1 cellular context compared by ENCODE assay signal in the genomic region with DNA sequence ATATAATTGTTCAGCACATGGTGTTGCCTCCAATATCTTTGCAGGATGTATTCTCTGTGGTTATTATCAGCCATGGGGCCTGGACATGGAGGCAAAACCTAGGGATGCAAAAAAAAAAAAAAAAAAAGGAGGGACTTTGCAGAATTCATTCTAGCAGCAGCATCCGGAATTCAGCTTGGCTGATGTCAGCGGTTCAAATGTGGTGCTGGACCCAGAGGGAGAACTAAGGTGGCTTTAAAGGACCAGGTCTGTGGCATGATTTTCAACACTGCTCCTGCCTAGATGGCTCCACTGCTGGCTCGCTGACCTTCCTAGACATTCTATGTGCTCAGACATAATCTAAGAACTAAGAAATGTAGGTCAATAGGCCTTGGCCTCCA.
TF ChIP-seq lines count a peak whose summit lies in the region.

No MANE protein-coding gene starts in this region.

TF ChIP-seq in SK-N-SH, 30 proteins besides CTCF, POLR2A, EP300 and RAD21 (continued from another document):
- TF ChIP-seq TAF1 (IDR thresholded peaks at IDR 0.05; ENCODE audit: borderline replicate concordance, low read depth, low read length) (no peak), ELF1 (IDR thresholded peaks at IDR 0.05) (no peak), GATA2 (CRISPR knock-in tag; IDR thresholded peaks at IDR 0.05) (no peak), SIN3A (IDR thresholded peaks at IDR 0.05; ENCODE audit: borderline replicate concordance, low read depth, low read length) (no peak), NFIC (IDR thresholded peaks at IDR 0.05; ENCODE audit: borderline replicate concordance) (no peak), TEAD4 (IDR thresholded peaks at IDR 0.05; ENCODE audit: borderline replicate concordance, insufficient read depth) (no peak), MEF2A (IDR thresholded peaks at IDR 0.05; ENCODE audit: borderline replicate concordance, low read depth) (no peak)
